In the genomic region with DNA sequence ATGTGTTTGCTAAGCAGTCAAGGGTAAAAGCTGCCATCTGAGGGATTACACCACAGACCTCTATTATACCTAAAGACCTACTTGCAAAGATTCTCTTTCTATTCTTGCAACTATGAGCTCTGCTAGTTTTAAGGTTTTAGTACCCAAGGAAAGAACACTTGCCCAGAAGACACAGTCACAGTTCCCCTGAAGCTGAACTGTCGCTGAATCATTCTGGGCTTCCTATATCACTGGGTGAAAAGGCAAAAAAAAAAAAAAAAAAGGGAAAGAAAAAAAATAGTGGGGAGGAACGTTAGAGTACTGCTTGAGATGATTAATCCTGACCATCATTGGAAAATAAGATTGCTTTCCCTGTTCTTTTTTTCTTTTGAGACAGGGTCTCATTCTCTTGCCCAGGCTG, we compare ENCODE assay signal across 16 cellular contexts. TPM values are rescaled to one million over a fixed set of nuclear protein-coding genes. Genes with fewer than 3 reads are reported as not detected.
A peak's percentile ranks its signal among the peaks of the same experiment; 100 is the strongest.
DNase-seq lines count a peak whose midpoint lies in the region; ATAC-seq and TF ChIP-seq lines count a peak whose summit lies in the region.
"Had no signal": no experiment of that assay in that cellular context is flagged by ENCODE, and none has a peak within 500 bp of the region (broad histone marks: within the 10 kb centered on the region; RNA-seq: fewer than 3 reads in every experiment).

No MANE protein-coding gene starts in this region.

- intact Hi-C loops in PC-9 (cut with micrococcal nuclease; ENCODE audit: unreplicated experiment): loop anchor here (2.0 to 5.0 kb wide), 2 partner anchors 38 to 86 kb away; a partner anchor contains a TSS

- peak; percentile 53 to 80 for ATAC-seq in activated T-cell treated with anti-CD3 and anti-CD28 coated beads, Interleukin-2, amount 50 U/mL, for 4 hours
- peak; percentile 90 for ATAC-seq in stimulated activated effector memory CD8-positive, alpha-beta T cell treated with anti-CD3 and anti-CD28 coated beads, Interleukin-12 subunit alpha, Interleukin-12 subunit beta, amount 100 ng/mL, for 72 hours
- no peak for ATAC-seq in HG02610 (IDR thresholded peaks at IDR 0.05; ENCODE audit: unreplicated experiment)

- peaks cover 26% of the 10 kb centered on the region for H3F3A ChIP-seq in PC-9 (ENCODE audit: insufficient read depth, low read depth)

- no TSS peak for BruUV-seq in PC-9 (replicated peaks; lab: Mats Ljungman, UMichigan)

- no peaks in the 10 kb centered on the region for H3K27me3 Mint-ChIP-seq in activated T-cell treated with anti-CD3 and anti-CD28 coated beads, Interleukin-2, amount 50 U/mL, for 4 hours (ENCODE audit: low read depth)

- peak overlapping the region; percentile 59; the same call in 1 of the 2 replicates for H2AFZ ChIP-seq in PC-9

- no peaks in the 10 kb centered on the region for H4K20me1 ChIP-seq in PC-9 (ENCODE audit: insufficient read depth)
- H4K20me1 ChIP-seq: BLaER1 treated with 17β-estradiol and CSF1 and Interleukin-3, amounts not matched to agents 10 nM and 100 nM had no signal

- H3K79me2 ChIP-seq in PC-9 (ENCODE audit: low read depth): no peaks in the 10 kb centered on the region

- H3K4me3 ChIP-seq in PC-9 (peak overlapping the region; percentile 22; the same call in 1 of the 2 replicates), choroid plexus epithelial cell (ENCODE audit: low read depth, low read length) (no peak overlapping the region)
- H3K4me3 ChIP-seq: BLaER1 treated with 17β-estradiol and CSF1 and Interleukin-3, amounts not matched to agents 10 nM and 100 nM had no signal

- peak overlapping the region; percentile 95 for H3K27ac ChIP-seq in PC-9

- H3K36me3 ChIP-seq in PC-9 (ENCODE audit: low read depth): no peaks in the 10 kb centered on the region
- H3K36me3 ChIP-seq: BLaER1 treated with 17β-estradiol and CSF1 and Interleukin-3, amounts not matched to agents 10 nM and 100 nM had no signal

- H3K9me2 ChIP-seq in PC-9 (ENCODE audit: insufficient read depth): no peaks in the 10 kb centered on the region

- no peak overlapping the region for H3K4me3 Mint-ChIP-seq in activated T-cell treated with anti-CD3 and anti-CD28 coated beads, Interleukin-2, amount 50 U/mL, for 4 hours
- H3K4me3 Mint-ChIP-seq in stimulated activated effector memory CD8-positive, alpha-beta T cell treated with anti-CD3 and anti-CD28 coated beads, Interleukin-12 subunit alpha, Interleukin-12 subunit beta, amount 100 ng/mL, for 72 hours: peak overlapping the region; percentile 41
- H3K4me3 Mint-ChIP-seq: H9, nephron progenitor cell had no signal

- H3K27ac Mint-ChIP-seq in stimulated activated effector memory CD8-positive, alpha-beta T cell treated with anti-CD3 and anti-CD28 coated beads, Interleukin-12 subunit alpha, Interleukin-12 subunit beta, amount 100 ng/mL, for 72 hours: peak overlapping the region; percentile 74
- H3K27ac Mint-ChIP-seq: H9, nephron progenitor cell had no signal

- no peak for DNase-seq in activated T-cell treated with anti-CD3 and anti-CD28 coated beads, Interleukin-2, amount 50 U/mL, for 4 hours
- DNase-seq in activated T-cell treated with anti-CD3 and anti-CD28 coated beads, Interleukin-2, amount 50 U/mL, for 48 hours: no peak
- DNase-seq in PC-9 (peak; percentile 38 to 87), choroid plexus epithelial cell (ENCODE audit: low read depth) (peak; percentile 44), GM19238 (ENCODE audit: insufficient read length, low spot score) (no peak), GF-D8 (lab: John Stamatoyannopoulos, UW) (no peak)
- DNase-seq in stimulated activated effector memory CD8-positive, alpha-beta T cell treated with anti-CD3 and anti-CD28 coated beads, Interleukin-12 subunit alpha, Interleukin-12 subunit beta, amount 100 ng/mL, for 72 hours (ENCODE audit: low spot score in 2 of 2): no peak
- DNase-seq: caudate nucleus; foreskin melanocyte; H9; Karpas-422; NCI-H510A treated with DMSO at 0.1 percent for 48 hours; nephron progenitor cell; stimulated activated naive CD4-positive, alpha-beta T cell treated with Interleukin-2 at 50 U/mL for 16 hours had no signal

- H3K4me2 ChIP-seq in PC-9: peak overlapping the region; percentile 64

- CTCF ChIA-PET in PC-9 (lab: Charles Lee): interaction anchor here (0.9 kb wide), 1 partner anchor 25 kb away, joined by 12 read pairs; no protein-coding TSS in a partner anchor

- H3K4me1 ChIP-seq in PC-9 (replicated peaks; ENCODE audit: insufficient read depth): peaks cover 31% of the 10 kb centered on the region

- no peaks in the 10 kb centered on the region for H3K36me3 Mint-ChIP-seq in activated T-cell treated with anti-CD3 and anti-CD28 coated beads, Interleukin-2, amount 50 U/mL, for 4 hours (ENCODE audit: insufficient read depth)
- peaks cover 6% of the 10 kb centered on the region for H3K36me3 Mint-ChIP-seq in stimulated activated effector memory CD8-positive, alpha-beta T cell treated with anti-CD3 and anti-CD28 coated beads, Interleukin-12 subunit alpha, Interleukin-12 subunit beta, amount 100 ng/mL, for 72 hours

- no peaks in the 10 kb centered on the region for H3K9me3 ChIP-seq in PC-9 (ENCODE audit: insufficient read depth, low read depth)
- H3K9me3 ChIP-seq: BLaER1 treated with 17β-estradiol and CSF1 and Interleukin-3, amounts not matched to agents 10 nM and 100 nM had no signal

- peaks cover 9% of the 10 kb centered on the region for H3K4me1 Mint-ChIP-seq in activated T-cell treated with anti-CD3 and anti-CD28 coated beads, Interleukin-2, amount 50 U/mL, for 4 hours (ENCODE audit: low read depth)
- peaks cover 37% of the 10 kb centered on the region for H3K4me1 Mint-ChIP-seq in stimulated activated effector memory CD8-positive, alpha-beta T cell treated with anti-CD3 and anti-CD28 coated beads, Interleukin-12 subunit alpha, Interleukin-12 subunit beta, amount 100 ng/mL, for 72 hours

- H3K27me3 ChIP-seq in PC-9 (ENCODE audit: insufficient read depth, low read depth): no peaks in the 10 kb centered on the region
- H3K27me3 ChIP-seq: BLaER1 treated with 17β-estradiol and CSF1 and Interleukin-3, amounts not matched to agents 10 nM and 100 nM had no signal

- TF ChIP-seq CTCF in PC-9 (conservative IDR thresholded peaks at IDR 0.05): no peak
- TF ChIP-seq CTCF in choroid plexus epithelial cell (conservative IDR thresholded peaks at IDR 0.05; ENCODE audit: low read depth, low read length): no peak

- POLR2A ChIA-PET in PC-9 (lab: Charles Lee; ENCODE audit: unreplicated experiment): interaction anchor here (0.6 kb wide), 4 partner anchors 25 to 221 kb away, joined by 3 to 7 read pairs (median 6); a partner anchor contains a TSS

- H3K9me3 Mint-ChIP-seq in activated T-cell treated with anti-CD3 and anti-CD28 coated beads, Interleukin-2, amount 50 U/mL, for 4 hours: no peaks in the 10 kb centered on the region
- H3K9me3 Mint-ChIP-seq in stimulated activated effector memory CD8-positive, alpha-beta T cell treated with anti-CD3 and anti-CD28 coated beads, Interleukin-12 subunit alpha, Interleukin-12 subunit beta, amount 100 ng/mL, for 72 hours: no peaks in the 10 kb centered on the region
- H3K9me3 Mint-ChIP-seq: H9, nephron progenitor cell had no signal

RNA-seq across cellular contexts. Expression of a gene that starts 37.9 kb away (rescaled TPM):
- total RNA-seq in activated T-cell treated with anti-CD3 and anti-CD28 coated beads, Interleukin-2, amount 50 U/mL, for 4 hours: 10 to 100 TPM; 16.0 to 18.2 (median 16.4) TPM
- total RNA-seq in PC-9 (2021): 32.2 and 51.7 TPM in 2 replicates

RNA-seq across cellular contexts. Expression of a gene that starts 38.3 kb away (rescaled TPM):
- 1 to 10 TPM; 5.8 to 7.5 (median 7.3) TPM for total RNA-seq in activated T-cell treated with anti-CD3 and anti-CD28 coated beads, Interleukin-2, amount 50 U/mL, for 4 hours
- total RNA-seq in PC-9 (2021): 11.8 and 14.6 TPM in 2 replicates

Comparison
In these comparisons a context has a peak if more than half of its experiments do, and no peak if none do; other contexts are left out.
1. DNase-seq: peak in PC-9 (2 of 2) and choroid plexus epithelial cell (single experiment); none in activated T-cell treated with anti-CD3 and anti-CD28 coated beads, Interleukin-2, amount 50 U/mL, for 4 hours (single experiment), activated T-cell treated with anti-CD3 and anti-CD28 coated beads, Interleukin-2, amount 50 U/mL, for 48 hours (0 of 2), stimulated activated effector memory CD8-positive, alpha-beta T cell treated with anti-CD3 and anti-CD28 coated beads, Interleukin-12 subunit alpha, Interleukin-12 subunit beta, amount 100 ng/mL, for 72 hours (0 of 2), GM19238 (single experiment) and GF-D8 (single experiment).